In genomic region chr5:10592598-10592997, GRCh38 we compare ENCODE assay signal across 12 cellular contexts. TPM values are rescaled to one million over a fixed set of nuclear protein-coding genes. Genes with fewer than 3 reads are reported as not detected.
DNase-seq lines count a peak whose midpoint lies in the region; ATAC-seq, FAIRE-seq and TF ChIP-seq lines count a peak whose summit lies in the region.
"Had no signal": no experiment of that assay in that cellular context is flagged by ENCODE, and none has a peak within 500 bp of the region (broad histone marks: within the 10 kb centered on the region; RNA-seq: fewer than 3 reads in every experiment).

No MANE protein-coding gene starts in this region.

- H3K9me3 Mint-ChIP-seq in natural killer cell (peaks cover 0 to 2% of the 10 kb centered on the region in 2 donors), neural progenitor cell (peaks cover 2% of the 10 kb centered on the region)

- FAIRE-seq in H1 (lab: Jason Lieb, UNC): no peak
- FAIRE-seq: HTR-8/SVneo had no signal

- H3K56ac ChIP-seq in H1 (replicated peaks; ENCODE audit: insufficient read length, low read depth, low read length): no peak overlapping the region

- TF ChIP-seq EP300 in H1 (IDR thresholded peaks at IDR 0.05; ENCODE audit: borderline replicate concordance in 1 of 2, low read depth in 2 of 2, low read length in 2 of 2): no peak

- H3K4me2 ChIP-seq in H1 (ENCODE audit: insufficient read depth in 1 of 2, low read depth in 2 of 2, low read length in 2 of 2): no peak overlapping the region
- no peak overlapping the region for H3K4me2 ChIP-seq in neural progenitor cell

- H3K14ac ChIP-seq in H1 (ENCODE audit: insufficient read length): no peak overlapping the region

- H3K27me3 Mint-ChIP-seq in T-helper 17 cell (no peaks in the 10 kb centered on the region), natural killer cell (ENCODE audit: low read depth in 2 of 2) (peaks cover 7 to 16% of the 10 kb centered on the region in 2 donors), neural progenitor cell (ENCODE audit: insufficient read depth, low read depth) (peaks cover 5% of the 10 kb centered on the region)

- no peak overlapping the region for H4K5ac ChIP-seq in H1 (ENCODE audit: insufficient read length, low read depth, low read length)

- H3F3A ChIP-seq in neural progenitor cell (ENCODE audit: low read depth): peaks cover 10% of the 10 kb centered on the region

- ATAC-seq in GM18868 (IDR thresholded peaks at IDR 0.05; ENCODE audit: unreplicated experiment) (peak; percentile 55), GM21619 (IDR thresholded peaks at IDR 0.05; ENCODE audit: unreplicated experiment) (peak; percentile 47), HG03196 (IDR thresholded peaks at IDR 0.05; ENCODE audit: unreplicated experiment) (peak; percentile 41), T-helper 17 cell (no peak), natural killer cell (no peak)
- ATAC-seq: stimulated activated naive CD8-positive, alpha-beta T cell treated with anti-CD3 and anti-CD28 coated beads, Interleukin-15, Interleukin-2, amounts not matched to agents 100 U/mL and 50 U/mL, for 24 hours had no signal

- no peak overlapping the region for H3K4me3 ChIP-seq in H1 (ENCODE audit: extremely low read depth in 1 of 4, insufficient read depth in 2 of 4, low read depth in 3 of 4, low read length in 4 of 4)
- no peak overlapping the region for H3K4me3 ChIP-seq in neural progenitor cell

- H3K9ac ChIP-seq in H1 (replicated peaks in 1 of 4; ENCODE audit: extremely low read depth in 1 of 4, low read depth in 3 of 4, low read length in 3 of 4) (no peak overlapping the region), neural progenitor cell (no peak overlapping the region)

- H2AFZ ChIP-seq in H1 (ENCODE audit: low read length) (no peak overlapping the region), neural progenitor cell (replicated peaks) (no peak overlapping the region)

- TF ChIP-seq CTCF in H1 (IDR thresholded peaks at IDR 0.05; ENCODE audit: control extremely low read depth in 1 of 3, insufficient read depth in 1 of 3, low read depth in 1 of 3, low read length in 3 of 3) (no peak), natural killer cell (IDR thresholded peaks at IDR 0.05) (no peak), neural progenitor cell (IDR thresholded peaks at IDR 0.05) (no peak)

- H3K27ac Mint-ChIP-seq in T-helper 17 cell (no peak overlapping the region), natural killer cell (no peak overlapping the region), neural progenitor cell (no peak overlapping the region)

- H3K4me1 ChIP-seq in H1 (replicated peaks in 1 of 4; ENCODE audit: control insufficient read depth in 3 of 4, insufficient read depth in 4 of 4, low read length in 3 of 4) (peaks cover 4 to 14% (median 5%) of the 10 kb centered on the region in 4 experiments; a peak in 6 of 7 replicates), neural progenitor cell (peaks cover 13% of the 10 kb centered on the region)

- no peaks in the 10 kb centered on the region for H3K23me2 ChIP-seq in H1 (ENCODE audit: low read depth, low read length)

- POLR2A ChIA-PET in H1 (lab: Charles Lee; ENCODE audit: partially characterized antibody): no interaction called here

- peaks cover 2% of the 10 kb centered on the region for H3K36me3 Mint-ChIP-seq in T-helper 17 cell (ENCODE audit: low read depth)
- H3K36me3 Mint-ChIP-seq in natural killer cell: peaks cover 7% of the 10 kb centered on the region
- no peaks in the 10 kb centered on the region for H3K36me3 Mint-ChIP-seq in neural progenitor cell

- DNase-seq in H1 (ENCODE audit: low read depth in 1 of 2, low spot score in 2 of 2) (no peak), T-helper 17 cell (no peak), natural killer cell (no peak), SIG-M5 (lab: John Stamatoyannopoulos, UW) (no peak), neural progenitor cell (ENCODE audit: low spot score) (no peak)
- DNase-seq: activated effector memory CD4-positive, alpha-beta T cell treated with Interleukin-2 at 50 U/mL for 16 hours; NCI-H2107; stimulated activated naive CD8-positive, alpha-beta T cell treated with anti-CD3 and anti-CD28 coated beads, Interleukin-15, Interleukin-2, amounts not matched to agents 100 U/mL and 50 U/mL, for 24 hours had no signal

- no peak for TF ChIP-seq POLR2A in H1 (IDR thresholded peaks at IDR 0.05; ENCODE audit: control extremely low read depth in 1 of 2, low read depth in 2 of 2, low read length in 2 of 2)

- TF ChIP-seq RAD21 in H1 (IDR thresholded peaks at IDR 0.05 in 1 of 2, conservative IDR thresholded peaks at IDR 0.05 in 1 of 2; ENCODE audit: low read depth in 2 of 2, low read length in 2 of 2): no peak

- no peak overlapping the region for H2BK120ac ChIP-seq in H1 (replicated peaks; ENCODE audit: low read depth, low read length)

- H3K18ac ChIP-seq in H1 (ENCODE audit: extremely low read depth, low read length): no peak overlapping the region

- H3K4me3 Mint-ChIP-seq in T-helper 17 cell (no peak overlapping the region), natural killer cell (no peak overlapping the region), neural progenitor cell (no peak overlapping the region)

- H3K4me1 Mint-ChIP-seq in T-helper 17 cell: peaks cover 24% of the 10 kb centered on the region
- H3K4me1 Mint-ChIP-seq in natural killer cell: peaks cover 22 to 25% of the 10 kb centered on the region in 2 donors
- H3K4me1 Mint-ChIP-seq in neural progenitor cell: peaks cover 20% of the 10 kb centered on the region

- H4K8ac ChIP-seq in H1 (ENCODE audit: extremely low read depth, insufficient read depth, low read length): no peak overlapping the region

- H3K23ac ChIP-seq in H1 (ENCODE audit: insufficient read length): no peak overlapping the region

- H4K20me1 ChIP-seq in H1 (replicated peaks in 1 of 2; ENCODE audit: control insufficient read depth in 1 of 2, insufficient read depth in 2 of 2, low read length in 2 of 2): no peaks in the 10 kb centered on the region
- no peaks in the 10 kb centered on the region for H4K20me1 ChIP-seq in neural progenitor cell (ENCODE audit: low read depth)

- CTCF ChIA-PET in H1 (lab: Charles Lee; ENCODE audit: partially characterized antibody): interaction anchor here (0.7 to 3.9 kb wide), 15 partner anchors 10 to 141 kb away, joined by 3 to 17 read pairs (median 5); no protein-coding TSS in a partner anchor

- no peaks in the 10 kb centered on the region for H3K27me3 ChIP-seq in H1 (replicated peaks in 1 of 4; ENCODE audit: control insufficient read depth in 3 of 4, extremely low read depth in 1 of 4, insufficient read depth in 3 of 4, low read length in 3 of 4)
- H3K27me3 ChIP-seq in neural progenitor cell: no peaks in the 10 kb centered on the region

- no peaks in the 10 kb centered on the region; a peak in 1 of 4 replicates for H3K79me2 ChIP-seq in H1 (ENCODE audit: control insufficient read depth in 1 of 2, insufficient read depth in 2 of 2, low read length in 2 of 2)
- H3K79me2 ChIP-seq in neural progenitor cell (ENCODE audit: low read depth): no peaks in the 10 kb centered on the region

- H2BK5ac ChIP-seq in H1 (ENCODE audit: low read depth, low read length): no peak overlapping the region

- intact Hi-C loops in natural killer cell (cut with micrococcal nuclease): no loop called here

- H3K4ac ChIP-seq in H1 (replicated peaks; ENCODE audit: insufficient read length, low read depth, low read length): no peak overlapping the region

- no peaks in the 10 kb centered on the region for H3K9me3 ChIP-seq in H1 (ENCODE audit: insufficient read depth in 2 of 2, low read depth in 1 of 2, low read length in 1 of 2)
- H3K9me3 ChIP-seq in T-helper 17 cell (ENCODE audit: control insufficient read depth, low read length, poor library complexity, severe bottlenecking): no peaks in the 10 kb centered on the region
- no peaks in the 10 kb centered on the region for H3K9me3 ChIP-seq in neural progenitor cell (ENCODE audit: low read depth)

- no peak overlapping the region for H3K27ac ChIP-seq in H1 (ENCODE audit: low read depth, low read length)
- H3K27ac ChIP-seq in neural progenitor cell: no peak overlapping the region

- no peaks in the 10 kb centered on the region; the same call in 1 of the 2 replicates for H3K79me1 ChIP-seq in H1 (ENCODE audit: low read depth, low read length)

- H3K36me3 ChIP-seq in H1 (ENCODE audit: control insufficient read depth in 2 of 4, insufficient read depth in 4 of 4, low read length in 3 of 4) (no peaks in the 10 kb centered on the region), neural progenitor cell (no peaks in the 10 kb centered on the region)

- H4K91ac ChIP-seq in H1 (replicated peaks; ENCODE audit: insufficient read length, low read length): no peak overlapping the region

- no peak overlapping the region for H2AK5ac ChIP-seq in H1 (ENCODE audit: low read depth, low read length)

- no peak overlapping the region for H2BK12ac ChIP-seq in H1 (ENCODE audit: low read depth, low read length)

- H2BK20ac ChIP-seq in H1 (ENCODE audit: low read length): 0 out of 2 replicates have a peak overlapping the region, but pooled peaks have one; percentile 66

- no peak overlapping the region for H2BK15ac ChIP-seq in H1 (ENCODE audit: low read length)

TF ChIP-seq in H1, 55 proteins besides CTCF, POLR2A, EP300 and RAD21 (continues in another document):
- TF ChIP-seq SUZ12 (IDR thresholded peaks at IDR 0.05; ENCODE audit: low read length) (no peak), GABPA (IDR thresholded peaks at IDR 0.05; ENCODE audit: borderline replicate concordance, insufficient read depth, low read length) (no peak), SP1 (IDR thresholded peaks at IDR 0.05; ENCODE audit: low read depth, low read length) (no peak), BRCA1 (IDR thresholded peaks at IDR 0.05; ENCODE audit: low read depth, low read length) (no peak), HDAC2 (IDR thresholded peaks at IDR 0.05; ENCODE audit: borderline replicate concordance in 1 of 2, low read depth in 2 of 2, low read length in 2 of 2) (no peak), KDM5A (IDR thresholded peaks at IDR 0.05; ENCODE audit: low read length) (no peak), ATF3 (IDR thresholded peaks at IDR 0.05; ENCODE audit: insufficient read depth, low read depth, low read length) (no peak)

RNA-seq across cellular contexts. Expression of gene ANKRD33B, which starts 28.7 kb away (rescaled TPM):
- total RNA-seq in H1 (2021; fragmentation: NEBNext Ultra II Directional; extraction: Animal tissue kit (Norgen Biotek cat#: 25700)): 20.5 and 20.6 TPM in 2 replicates
- polyA plus RNA-seq in H1 (2011; rRNA removed): 6.9 and 7.1 TPM in 2 replicates
- 5.4 TPM for polyA plus RNA-seq in H1 (2011; cell fraction: cytosol; rRNA removed)
- polyA plus RNA-seq in H1 (2011; cell fraction: nucleus; rRNA removed): 10.9 TPM
- 8.6 to 11.9 TPM (median 11.1 TPM) in 4 replicates for polyA plus RNA-seq in H1 (2012, experiment 1 of 2)
- 2.7 TPM for polyA plus RNA-seq in H1 (2012, experiment 2 of 2)
- 6.4 TPM for polyA plus RNA-seq in H1 (2013, experiment 1 of 2)
- 6.4 TPM for polyA plus RNA-seq in H1 (2013, experiment 2 of 2)
- 25.2 and 26.2 TPM in 2 replicates for polyA minus RNA-seq in H1 (2011; rRNA and poly(A)+ RNA removed)
- 16.0 TPM for polyA minus RNA-seq in H1 (2011; cell fraction: cytosol; rRNA and poly(A)+ RNA removed)
- 15.9 TPM for polyA minus RNA-seq in H1 (2011; cell fraction: nucleus; rRNA and poly(A)+ RNA removed)
- 10 to 100 TPM in 1 of 2 donors, 1 to 10 TPM in 1; 5.3 to 13.9 TPM for total RNA-seq in T-helper 17 cell
- total RNA-seq in natural killer cell: 1 to 10 TPM; 2.4 to 4.3 (median 3.9) TPM
- 2.2 and 3.5 TPM in 2 replicates for total RNA-seq in neural progenitor cell (ENCODE audit: low replicate concordance)

Comparison
In these comparisons a context has a peak if more than half of its experiments do, and no peak if none do; other contexts are left out.
1. ATAC-seq: peak in GM18868 (single experiment), GM21619 (single experiment) and HG03196 (single experiment); none in T-helper 17 cell (single experiment) and natural killer cell (0 of 3).